Comparison of ENCODE assay signal across 8 cellular contexts in genomic region chr2:23524261-23524706, GRCh38.
DNase-seq lines count a peak whose midpoint lies in the region; ATAC-seq, FAIRE-seq and TF ChIP-seq lines count a peak whose summit lies in the region.

No MANE protein-coding gene starts in this region.

- peak overlapping the region; percentile 46 for H2AFZ ChIP-seq in keratinocyte (ENCODE audit: control insufficient read depth, low read length)

- H3K4me2 ChIP-seq in keratinocyte (ENCODE audit: control insufficient read depth, extremely low read depth, insufficient read depth, low read depth, low read length) = peak overlapping the region; percentile 56

- peak overlapping the region; percentile 13 for H3K9ac ChIP-seq in keratinocyte (ENCODE audit: control insufficient read depth, extremely low read depth, insufficient read depth, low read length)

- TF ChIP-seq CTCF in keratinocyte (optimal IDR thresholded peaks at IDR 0.05 in 1 of 3, IDR thresholded peaks at IDR 0.05 in 1 of 3, conservative IDR thresholded peaks at IDR 0.05 in 1 of 3; ENCODE audit: extremely low read depth in 1 of 3, insufficient read depth in 2 of 3, low read length in 3 of 3) (no peak), tibial artery (IDR thresholded peaks at IDR 0.05) (no peak), GM10248 (IDR thresholded peaks at IDR 0.05; ENCODE audit: control extremely low read depth, extremely low read depth, low read depth, missing control alignments) (no peak)
- no peak for TF ChIP-seq CTCF in activated CD8-positive, alpha-beta T cell treated with anti-CD3 and anti-CD28 coated beads for 36 hours (IDR thresholded peaks at IDR 0.05)

- H3K4me1 ChIP-seq in keratinocyte (ENCODE audit: control insufficient read depth, extremely low read depth, insufficient read depth, low read length) = peaks cover 21% of the 10 kb centered on the region
- peaks cover 5 to 59% (median 48%) of the 10 kb centered on the region in 4 donors for H3K4me1 ChIP-seq in tibial artery

- peaks cover 8% of the 10 kb centered on the region for H3K4me1 Mint-ChIP-seq in activated CD8-positive, alpha-beta T cell treated with anti-CD3 and anti-CD28 coated beads for 36 hours (ENCODE audit: low read depth)

- DNase-seq in HTR-8/SVneo (ENCODE audit: insufficient read length, low spot score) = peak; percentile 83
- peak; percentile 74 for DNase-seq in astrocyte of the hippocampus (ENCODE audit: low read depth, low spot score)
- peak; percentile 17 for DNase-seq in keratinocyte (ENCODE audit: low read depth, low spot score)
- peak; percentile 67 to 93 for DNase-seq in tibial artery
- DNase-seq in activated CD8-positive, alpha-beta T cell treated with anti-CD3 and anti-CD28 coated beads for 36 hours = no peak
- DNase-seq in GM10248 (ENCODE audit: extremely low spot score) = no peak

- dilution Hi-C loops in keratinocyte (cut with MboI; ENCODE audit: extremely low pct_ligation_motif_present, low sequenced_read_pairs) = no loop called here

- H3K27me3 Mint-ChIP-seq in activated CD8-positive, alpha-beta T cell treated with anti-CD3 and anti-CD28 coated beads for 36 hours = peaks cover 5% of the 10 kb centered on the region

- no peak for ATAC-seq in activated CD8-positive, alpha-beta T cell treated with anti-CD3 and anti-CD28 coated beads for 36 hours
- ATAC-seq in GM21526 (IDR thresholded peaks at IDR 0.05; ENCODE audit: low FRiP score, unreplicated experiment) (no peak), GM21360 (IDR thresholded peaks at IDR 0.05; ENCODE audit: unreplicated experiment) (no peak)

- no peaks in the 10 kb centered on the region for H3K9me3 Mint-ChIP-seq in activated CD8-positive, alpha-beta T cell treated with anti-CD3 and anti-CD28 coated beads for 36 hours

- H3K36me3 ChIP-seq in keratinocyte (ENCODE audit: control insufficient read depth in 2 of 2, extremely low read depth in 1 of 2, insufficient read depth in 2 of 2, low read length in 2 of 2) (no peaks in the 10 kb centered on the region), tibial artery (no peaks in the 10 kb centered on the region)

- no peak overlapping the region for H3K4me3 Mint-ChIP-seq in activated CD8-positive, alpha-beta T cell treated with anti-CD3 and anti-CD28 coated beads for 36 hours

- H3K27ac ChIP-seq in keratinocyte (ENCODE audit: control insufficient read depth, insufficient read depth, low read length) (peak overlapping the region; percentile 30), tibial artery (peak overlapping the region; percentile 75 to 85)

- H3K79me2 ChIP-seq in keratinocyte (ENCODE audit: control insufficient read depth, insufficient read depth, low read length) = no peaks in the 10 kb centered on the region

- H3K27ac Mint-ChIP-seq in activated CD8-positive, alpha-beta T cell treated with anti-CD3 and anti-CD28 coated beads for 36 hours = no peak overlapping the region

- no peaks in the 10 kb centered on the region for H3K27me3 ChIP-seq in keratinocyte (ENCODE audit: control insufficient read depth, extremely low read depth, insufficient read depth, low read length)
- H3K27me3 ChIP-seq in tibial artery = no peaks in the 10 kb centered on the region

- no peaks in the 10 kb centered on the region for H4K20me1 ChIP-seq in keratinocyte (ENCODE audit: control insufficient read depth, extremely low read depth, insufficient read depth, low read length)

- no peaks in the 10 kb centered on the region for H3K36me3 Mint-ChIP-seq in activated CD8-positive, alpha-beta T cell treated with anti-CD3 and anti-CD28 coated beads for 36 hours (ENCODE audit: low read depth)

- POLR2A ChIA-PET in activated CD8-positive, alpha-beta T cell treated with anti-CD3 and anti-CD28 coated beads for 36 hours (lab: Charles Lee) = no interaction called here
- POLR2A ChIA-PET in GM10248 (lab: Yijun Ruan, JAX) = no interaction called here

- H3K9me3 ChIP-seq in keratinocyte (ENCODE audit: control insufficient read depth, low read depth, low read length) = no peaks in the 10 kb centered on the region
- no peaks in the 10 kb centered on the region for H3K9me3 ChIP-seq in tibial artery

- intact Hi-C loops in tibial artery (cut with DNase I; ENCODE audit: low total_unique reads) = no loop called here
- intact Hi-C loops in activated CD8-positive, alpha-beta T cell treated with anti-CD3 and anti-CD28 coated beads for 36 hours (cut with micrococcal nuclease) = no loop called here

- H3K9me1 ChIP-seq in keratinocyte (ENCODE audit: control insufficient read depth, extremely low read depth, insufficient read depth, low read length) = no peaks in the 10 kb centered on the region

- FAIRE-seq in HTR-8/SVneo (lab: Jason Lieb, UNC) (peak; percentile 99), keratinocyte (lab: Jason Lieb, UNC) (peak; percentile 26)

- H3K4me3 ChIP-seq in keratinocyte (ENCODE audit: control insufficient read depth in 2 of 3, extremely low read depth in 1 of 3, insufficient read depth in 2 of 3, low read depth in 1 of 3, low read length in 3 of 3) (no peak overlapping the region), tibial artery (peak overlapping the region; percentile 10 to 19)

- CTCF ChIA-PET in activated CD8-positive, alpha-beta T cell treated with anti-CD3 and anti-CD28 coated beads for 36 hours (lab: Charles Lee) = no interaction called here
- CTCF ChIA-PET in GM10248 (lab: Yijun Ruan, JAX) = interaction anchor here (1.7 to 3.6 kb wide), 2 partner anchors 9 kb away, joined by 6 to 13 read pairs; no protein-coding TSS in a partner anchor

Comparison
In these comparisons a context has a peak if more than half of its experiments do, and no peak if none do; other contexts are left out.
1. DNase-seq: peak in HTR-8/SVneo (single experiment), astrocyte of the hippocampus (single experiment), keratinocyte (single experiment) and tibial artery (2 of 2); none in activated CD8-positive, alpha-beta T cell treated with anti-CD3 and anti-CD28 coated beads for 36 hours (single experiment) and GM10248 (single experiment).
2. H3K4me3 ChIP-seq: peak in tibial artery (2 of 2); none in keratinocyte (0 of 3).